8 cellular contexts compared by ENCODE assay signal in the genomic region with DNA sequence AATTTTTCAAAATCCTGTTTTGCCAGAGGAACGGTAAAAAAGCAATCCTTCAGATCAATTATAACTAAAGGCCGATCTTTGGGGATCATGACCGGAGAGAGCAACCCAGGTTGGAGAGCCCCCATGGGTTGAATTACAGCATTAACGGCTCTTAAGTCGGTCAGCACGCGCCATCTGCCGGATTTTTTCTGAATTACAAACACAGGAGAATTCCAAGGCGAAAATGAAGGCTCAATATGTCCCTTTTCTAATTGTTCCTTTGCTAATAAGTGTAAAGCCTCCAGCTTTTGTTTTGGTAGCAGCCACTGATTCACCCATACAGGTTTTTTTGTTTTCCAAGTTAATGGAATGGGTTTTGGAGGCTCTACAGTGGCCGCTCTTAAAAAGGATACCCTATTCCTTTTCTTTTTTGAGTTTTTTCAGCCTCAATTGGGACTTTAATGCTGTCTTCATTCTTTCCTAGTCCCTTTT. TPM values are rescaled to one million over a fixed set of nuclear protein-coding genes. Genes with fewer than 3 reads are reported as not detected.
A peak's percentile ranks its signal among the peaks of the same experiment; 100 is the strongest.
DNase-seq lines count a peak whose midpoint lies in the region; ATAC-seq and TF ChIP-seq lines count a peak whose summit lies in the region.

No MANE protein-coding gene starts in this region.

- H3K4me1 ChIP-seq in left ventricle myocardium inferior (peaks cover 40% of the 10 kb centered on the region), sigmoid colon (peaks cover 0 to 7% (median 1%) of the 10 kb centered on the region in 4 donors)

- intact Hi-C loops in activated naive CD4-positive, alpha-beta T cell treated with anti-CD3 and anti-CD28 coated beads for 36 hours (cut with micrococcal nuclease): loop anchor here (1.0 to 2.0 kb wide), 2 partner anchors 172 to 238 kb away; no protein-coding TSS in a partner anchor
- intact Hi-C loops in left ventricle myocardium inferior (cut with micrococcal nuclease) (no loop called here), sigmoid colon (cut with DNase I) (loop anchor here (1.0 kb wide), 1 partner anchor 238 kb away; no protein-coding TSS in a partner anchor)

- no peak for TF ChIP-seq POLR2A in sigmoid colon (IDR thresholded peaks at IDR 0.05)

- H3K27ac ChIP-seq in left ventricle myocardium inferior (replicated peaks) (no peak overlapping the region), sigmoid colon (no peak overlapping the region)

- H3K36me3 Mint-ChIP-seq in activated naive CD4-positive, alpha-beta T cell treated with anti-CD3 and anti-CD28 coated beads for 36 hours (ENCODE audit: low read depth): no peaks in the 10 kb centered on the region

- no peak overlapping the region for H3K4me3 Mint-ChIP-seq in activated naive CD4-positive, alpha-beta T cell treated with anti-CD3 and anti-CD28 coated beads for 36 hours

- no peak for TF ChIP-seq EP300 in sigmoid colon (IDR thresholded peaks at IDR 0.05)

- H3K27me3 ChIP-seq in left ventricle myocardium inferior (ENCODE audit: low read depth): no peaks in the 10 kb centered on the region
- no peaks in the 10 kb centered on the region for H3K27me3 ChIP-seq in sigmoid colon

- TF ChIP-seq CTCF in left ventricle myocardium inferior (IDR thresholded peaks at IDR 0.05; ENCODE audit: borderline replicate concordance): peak; percentile 90
- TF ChIP-seq CTCF in sigmoid colon (IDR thresholded peaks at IDR 0.05): peak; percentile 60 to 89 (median 72)

- no peaks in the 10 kb centered on the region for H3K36me3 ChIP-seq in left ventricle myocardium inferior
- no peaks in the 10 kb centered on the region for H3K36me3 ChIP-seq in sigmoid colon

- H3K9me3 Mint-ChIP-seq in activated naive CD4-positive, alpha-beta T cell treated with anti-CD3 and anti-CD28 coated beads for 36 hours: no peaks in the 10 kb centered on the region

- peaks cover 11% of the 10 kb centered on the region for H3K4me1 Mint-ChIP-seq in activated naive CD4-positive, alpha-beta T cell treated with anti-CD3 and anti-CD28 coated beads for 36 hours (ENCODE audit: low read depth)

- CTCF ChIA-PET in activated naive CD4-positive, alpha-beta T cell treated with anti-CD3 and anti-CD28 coated beads for 36 hours (lab: Charles Lee): interaction anchor here (0.8 to 1.0 kb wide), 3 partner anchors 42 to 245 kb away, joined by 3 to 4 read pairs (median 4); no protein-coding TSS in a partner anchor

- H3K9me3 ChIP-seq in left ventricle myocardium inferior (replicated peaks) (no peaks in the 10 kb centered on the region), sigmoid colon (no peaks in the 10 kb centered on the region)

- 10 to 11% methylated on average over 10 of the region's 10 CpGs for WGBS in sigmoid colon, 2 donors

- H3K4me3 ChIP-seq in left ventricle myocardium inferior: no peak overlapping the region
- H3K4me3 ChIP-seq in sigmoid colon: no peak overlapping the region

- H3K27me3 Mint-ChIP-seq in activated naive CD4-positive, alpha-beta T cell treated with anti-CD3 and anti-CD28 coated beads for 36 hours (ENCODE audit: low read depth): no peaks in the 10 kb centered on the region

- DNase-seq in DMS79 treated with DMSO at 0.1 percent for 48 hours (lab: John Stamatoyannopoulos, UW): peak; percentile 76
- DNase-seq in NCI-H1048 (lab: John Stamatoyannopoulos, UW): peak; percentile 26
- peak; percentile 73 for DNase-seq in SK-N-DZ (ENCODE audit: low spot score)
- peak; percentile 87 for DNase-seq in activated naive CD4-positive, alpha-beta T cell treated with anti-CD3 and anti-CD28 coated beads for 36 hours
- peak; percentile 40 for DNase-seq in left ventricle myocardium inferior
- DNase-seq in sigmoid colon: peak; percentile 85

- no peak overlapping the region for H3K27ac Mint-ChIP-seq in activated naive CD4-positive, alpha-beta T cell treated with anti-CD3 and anti-CD28 coated beads for 36 hours

- no peak for ATAC-seq in HG02571 (IDR thresholded peaks at IDR 0.05; ENCODE audit: unreplicated experiment)
- no peak for ATAC-seq in GM18907 (IDR thresholded peaks at IDR 0.05; ENCODE audit: unreplicated experiment)

RNA-seq across cellular contexts. Expression of gene PTCRA, which starts 16.9 kb away (rescaled TPM):
- not detected in 2 replicates for polyA plus RNA-seq in SK-N-DZ (2014; cell fraction: cytosol; rRNA removed)
- polyA plus RNA-seq in SK-N-DZ (2014; cell fraction: nucleus; rRNA removed): not detected in 2 replicates
- total RNA-seq in activated naive CD4-positive, alpha-beta T cell treated with anti-CD3 and anti-CD28 coated beads for 36 hours: not detected
- total RNA-seq in left ventricle myocardium inferior (not detected), sigmoid colon (not detected)
- polyA plus RNA-seq in sigmoid colon: under 1 TPM in 1 of 3 donors, not detected in 2; 0.23 TPM

RNA-seq across cellular contexts. Expression of gene RPL7L1, which starts 19.5 kb away (rescaled TPM):
- 151 and 154 TPM in 2 replicates for polyA plus RNA-seq in SK-N-DZ (2014; cell fraction: cytosol; rRNA removed)
- polyA plus RNA-seq in SK-N-DZ (2014; cell fraction: nucleus; rRNA removed): 42.5 and 61.5 TPM in 2 replicates
- total RNA-seq in activated naive CD4-positive, alpha-beta T cell treated with anti-CD3 and anti-CD28 coated beads for 36 hours: 100 to 1,000 TPM in 1 of 2 experiments, 10 to 100 TPM in 1; 99.0 to 101 TPM
- total RNA-seq in left ventricle myocardium inferior: 42.2 TPM
- 10 to 100 TPM; 67.6 to 79.0 (median 75.7) TPM for total RNA-seq in sigmoid colon
- 10 to 100 TPM; 30.6 to 58.9 (median 38.1) TPM for polyA plus RNA-seq in sigmoid colon

RNA-seq across cellular contexts. Expression of gene CNPY3, which starts 30.4 kb away (rescaled TPM):
- 84.3 and 90.7 TPM in 2 replicates for polyA plus RNA-seq in SK-N-DZ (2014; cell fraction: cytosol; rRNA removed)
- 37.7 and 51.1 TPM in 2 replicates for polyA plus RNA-seq in SK-N-DZ (2014; cell fraction: nucleus; rRNA removed)
- total RNA-seq in activated naive CD4-positive, alpha-beta T cell treated with anti-CD3 and anti-CD28 coated beads for 36 hours: 10 to 100 TPM; 37.6 to 41.0 TPM
- total RNA-seq in left ventricle myocardium inferior (20.1 TPM), sigmoid colon (10 to 100 TPM; 22.8 to 24.9 (median 24.1) TPM)
- 10 to 100 TPM; 11.8 to 37.5 (median 12.6) TPM for polyA plus RNA-seq in sigmoid colon

Comparison
In these comparisons a context has a peak if more than half of its experiments do, and no peak if none do; other contexts are left out.
1. DNase-seq: peak in every context shown above with its lines; median percentile 87 in activated naive CD4-positive, alpha-beta T cell treated with anti-CD3 and anti-CD28 coated beads for 36 hours; 85 in sigmoid colon; 76 in DMS79 treated with DMSO at 0.1 percent for 48 hours; 73 in SK-N-DZ; 40 in left ventricle myocardium inferior; 26 in NCI-H1048.